ENCODE assay signal across 18 cellular contexts in genomic region chr11:73743045-73743444, GRCh38.
"Had no signal": no experiment of that assay in that cellular context is flagged by ENCODE, and none has a peak within 500 bp of the region (broad histone marks: within the 10 kb centered on the region; RNA-seq: fewer than 3 reads in every experiment).

No MANE protein-coding gene starts in this region.

- H3K4me3 Mint-ChIP-seq: naive thymus-derived CD8-positive, alpha-beta T cell; neural progenitor cell; stimulated activated naive CD8-positive, alpha-beta T cell treated with anti-CD3 and anti-CD28 coated beads, Interleukin-15, Interleukin-2, amounts not matched to agents 100 ng/mL and 50 ng/mL, for 24 hours had no signal

- H3K27ac Mint-ChIP-seq: stimulated activated naive CD8-positive, alpha-beta T cell treated with anti-CD3 and anti-CD28 coated beads, Interleukin-15, Interleukin-2, amounts not matched to agents 100 ng/mL and 50 ng/mL, for 24 hours had no signal

- H3K4me2 ChIP-seq: neural progenitor cell had no signal

- H3K4me3 ChIP-seq: colonic mucosa, heart left ventricle, mucosa of descending colon, neural progenitor cell, ovary, right atrium auricular region, tibial artery had no signal

- H3K36me3 ChIP-seq: colonic mucosa, heart left ventricle, neural progenitor cell, ovary, right atrium auricular region, tibial artery had no signal

- H3K4me1 ChIP-seq: colonic mucosa, neural progenitor cell had no signal

- ATAC-seq: heart left ventricle; mucosa of descending colon; naive thymus-derived CD8-positive, alpha-beta T cell had no signal

- H3K27ac ChIP-seq: colonic mucosa, heart left ventricle, neural progenitor cell, ovary, right atrium auricular region, tibial artery had no signal

- H2AFZ ChIP-seq: neural progenitor cell had no signal

- H3K9me3 ChIP-seq: colonic mucosa, heart left ventricle, mucosa of descending colon, ovary, right atrium auricular region, tibial artery had no signal

- H3K9me3 Mint-ChIP-seq: naive thymus-derived CD8-positive, alpha-beta T cell; neural progenitor cell; stimulated activated naive CD8-positive, alpha-beta T cell treated with anti-CD3 and anti-CD28 coated beads, Interleukin-15, Interleukin-2, amounts not matched to agents 100 ng/mL and 50 ng/mL, for 24 hours had no signal

- H3K27me3 ChIP-seq: colonic mucosa, heart left ventricle, neural progenitor cell, ovary, right atrium auricular region, tibial artery had no signal

- H3K9ac ChIP-seq: neural progenitor cell had no signal

- H3K27me3 Mint-ChIP-seq: naive thymus-derived CD8-positive, alpha-beta T cell; stimulated activated naive CD8-positive, alpha-beta T cell treated with anti-CD3 and anti-CD28 coated beads, Interleukin-15, Interleukin-2, amounts not matched to agents 100 ng/mL and 50 ng/mL, for 24 hours had no signal

- DNase-seq: cerebellar nuclear complex; colonic mucosa; dermis blood vessel endothelial cell; effector CD4-positive, alpha-beta T cell; heart left ventricle; hippocampal formation; left colon; mucosa of descending colon; naive thymus-derived CD8-positive, alpha-beta T cell; nucleus accumbens; ovary; small intestine; stimulated activated CD4-positive, alpha-beta T cell treated with anti-CD3 and anti-CD28 coated beads, Interleukin-12 subunit alpha, Interleukin-12 subunit beta, amount 100 ng/mL, for 4 hours; tibial artery had no signal

- FAIRE-seq: frontal cortex, small intestine had no signal
